Comparison of ENCODE assay signal across 8 cellular contexts in the genomic region with DNA sequence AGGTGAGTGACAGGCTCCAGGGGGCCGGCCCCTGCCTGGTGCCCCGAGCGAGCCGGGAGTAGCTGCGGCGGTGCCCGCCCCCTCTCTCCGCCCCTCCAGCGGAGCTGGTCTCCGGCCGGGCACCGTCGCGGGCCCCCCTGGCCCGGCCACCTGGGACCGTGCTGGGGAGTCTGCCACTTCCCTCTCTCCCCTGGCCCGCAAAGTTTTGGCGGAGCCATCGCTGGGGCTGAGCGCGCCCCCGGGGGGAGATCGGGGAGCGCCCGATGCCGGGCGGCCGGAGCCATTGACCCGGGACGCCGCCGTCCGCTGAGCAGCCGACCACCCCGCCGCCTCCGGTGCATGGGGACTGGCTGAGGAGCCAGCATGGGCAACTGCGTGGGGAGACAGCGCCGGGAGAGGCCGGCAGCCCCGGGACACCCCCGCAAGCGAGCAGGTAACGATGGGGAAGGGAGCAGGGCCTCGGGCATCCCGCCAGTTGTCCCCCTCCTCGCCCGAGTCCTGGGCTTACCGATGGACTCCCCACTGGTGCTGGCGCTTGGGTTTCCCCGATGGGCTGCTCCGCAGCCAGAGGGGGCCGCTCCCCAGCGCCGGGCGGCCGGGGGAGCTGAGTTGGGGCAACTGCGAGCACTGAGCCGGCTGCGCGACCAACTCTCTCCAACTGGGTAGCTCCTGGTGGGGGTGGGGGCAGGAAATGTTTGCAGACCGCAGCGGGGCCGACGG. TPM values are rescaled to one million over a fixed set of nuclear protein-coding genes. Genes with fewer than 3 reads are reported as not detected.
DNase-seq lines count a peak whose midpoint lies in the region; ATAC-seq, FAIRE-seq and TF ChIP-seq lines count a peak whose summit lies in the region.

Gene UBTD1, plus strand, starts transcription at position 84 of the 720 bp plus-strand sequence. Its CDS starts 280 bp downstream, at position 364.

- no peak for TF ChIP-seq RAD21 in A549 (conservative IDR thresholded peaks at IDR 0.05 in 1 of 2, IDR thresholded peaks at IDR 0.05 in 1 of 2)

- H3K27ac ChIP-seq in A549 (peak within 1 kb of the TSS; percentile 85 to 96), muscle layer of colon (ENCODE audit: low read depth, low read length) (peak within 1 kb of the TSS; percentile 83), stomach (peak within 1 kb of the TSS; percentile 90 to 95 (median 95))

- no peak for FAIRE-seq in A549 (lab: Jason Lieb, UNC)

- intact Hi-C loops in stomach (cut with DNase I; ENCODE audit: low total_unique reads), result no loop called here

- WGBS in A549 (ENCODE audit: missing lambda C conversion rate), result 2% methylated on average over 13 of the region's 66 CpGs
- 0 to 1% (median 0%) methylated on average over 17 to 66 of the region's 66 CpGs for WGBS in stomach, 5 donors

- peak within 1 kb of the TSS; percentile 97 for H3K4me2 ChIP-seq in A549

- H3K9me3 ChIP-seq in A549 (no peaks in the 10 kb centered on the region), muscle layer of colon (ENCODE audit: low read length) (no peaks in the 10 kb centered on the region), stomach (no peaks in the 10 kb centered on the region)

- TF ChIP-seq EP300 in A549 (IDR thresholded peaks at IDR 0.05) (no peak), stomach (IDR thresholded peaks at IDR 0.05) (no peak)

- DNase-seq in A549 (ENCODE audit: low read depth in 1 of 2, low spot score in 1 of 2) (peak; percentile 13 to 27), LNCaP clone FGC (ENCODE audit: low read depth) (no peak), activated T-cell treated with anti-CD3 and anti-CD28 coated beads for 1 hour (ENCODE audit: low read depth) (peak; percentile 15), erythroblast (lab: John Stamatoyannopoulos, UW) (peak; percentile 47 to 52), stomach (peak; percentile 39)

- POLR2A ChIA-PET in A549 (lab: Yijun Ruan, JAX), result interaction anchor here (0.6 to 1.6 kb wide), 7 partner anchors 13 to 238 kb away, joined by 3 to 5 read pairs (median 4); partner anchors contain the start of genes AVPI1 and ZFYVE27

- peaks cover 3% of the 10 kb centered on the region for H3K36me3 ChIP-seq in muscle layer of colon (ENCODE audit: insufficient read depth, low read length)
- H3K36me3 ChIP-seq in stomach, result no peaks in the 10 kb centered on the region

- TF ChIP-seq CTCF in A549 (IDR thresholded peaks at IDR 0.05) (no peak), LNCaP clone FGC (IDR thresholded peaks at IDR 0.05; ENCODE audit: control insufficient read depth, extremely low read depth, insufficient read depth) (no peak), stomach (IDR thresholded peaks at IDR 0.05) (no peak)

- peak within 1 kb of the TSS; percentile 77 for H3K9ac ChIP-seq in muscle layer of colon (ENCODE audit: low read length)

- H3K27me3 ChIP-seq in muscle layer of colon (ENCODE audit: control insufficient read depth in 1 of 2, insufficient read depth in 2 of 2, low read length in 2 of 2) (no peaks in the 10 kb centered on the region), stomach (no peaks in the 10 kb centered on the region)

- CTCF ChIA-PET in A549 (lab: Yijun Ruan, JAX), result interaction anchor here (0.7 to 4.7 kb wide), 14 partner anchors 9 to 233 kb away, joined by 3 to 38 read pairs (median 4); no protein-coding TSS in a partner anchor

- TF ChIP-seq POLR2A in A549 (IDR thresholded peaks at IDR 0.05; ENCODE audit: low read length) (peak; percentile 36), erythroblast (IDR thresholded peaks at IDR 0.05; ENCODE audit: low read length) (no peak), stomach (IDR thresholded peaks at IDR 0.05) (no peak)

- ATAC-seq in A549 (peak; percentile 92 to 95), GM19463 (IDR thresholded peaks at IDR 0.05; ENCODE audit: unreplicated experiment) (peak; percentile 2), HG02678 (IDR thresholded peaks at IDR 0.05; ENCODE audit: unreplicated experiment) (no peak)

- H3K4me3 ChIP-seq in A549 (peak within 1 kb of the TSS; percentile 74), LNCaP clone FGC (ENCODE audit: low read depth, low read length) (peak within 1 kb of the TSS; percentile 100), muscle layer of colon (ENCODE audit: low read depth in 1 of 2, low read length in 2 of 2) (peak within 1 kb of the TSS; percentile 90 to 99), stomach (peak within 1 kb of the TSS; percentile 76 to 97 (median 94))

- peaks cover 23% of the 10 kb centered on the region; the same call in 2 of the 3 replicates for H3K4me1 ChIP-seq in A549
- peaks cover 31% of the 10 kb centered on the region for H3K4me1 ChIP-seq in muscle layer of colon (ENCODE audit: insufficient read depth, low read length)
- H3K4me1 ChIP-seq in stomach, result peaks cover 19 to 57% (median 35%) of the 10 kb centered on the region in 4 donors

TF ChIP-seq in A549, 52 proteins besides CTCF, POLR2A, EP300 and RAD21:
- TF ChIP-seq, protein P1, sequence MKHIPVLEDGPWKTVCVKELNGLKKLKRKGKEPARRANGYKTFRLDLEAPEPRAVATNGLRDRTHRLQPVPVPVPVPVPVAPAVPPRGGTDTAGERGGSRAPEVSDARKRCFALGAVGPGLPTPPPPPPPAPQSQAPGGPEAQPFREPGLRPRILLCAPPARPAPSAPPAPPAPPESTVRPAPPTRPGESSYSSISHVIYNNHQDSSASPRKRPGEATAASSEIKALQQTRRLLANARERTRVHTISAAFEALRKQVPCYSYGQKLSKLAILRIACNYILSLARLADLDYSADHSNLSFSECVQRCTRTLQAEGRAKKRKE (CRISPR knock-in tag; IDR thresholded peaks at IDR 0.05; ENCODE audit: low read depth), result no peak
- TF ChIP-seq USF2 (IDR thresholded peaks at IDR 0.05), result no peak
- TF ChIP-seq JUNB (IDR thresholded peaks at IDR 0.05), result no peak
- peak; percentile 86 for TF ChIP-seq PBX3 (IDR thresholded peaks at IDR 0.05)
- TF ChIP-seq FOSB (CRISPR knock-in tag; IDR thresholded peaks at IDR 0.05), result no peak
- peak; percentile 33 for TF ChIP-seq PHF8 (IDR thresholded peaks at IDR 0.05; ENCODE audit: borderline replicate concordance, low read depth)
- TF ChIP-seq MAFK (IDR thresholded peaks at IDR 0.05; ENCODE audit: partially characterized antibody), result no peak
- no peak for TF ChIP-seq SMC3 (IDR thresholded peaks at IDR 0.05)

RNA-seq across cellular contexts. Expression of gene UBTD1, which starts in this region (rescaled TPM):
- polyA plus RNA-seq in A549 (2011; rRNA removed), result 4.8 and 5.9 TPM in 2 replicates
- 16.8 and 21.8 TPM in 2 replicates for polyA plus RNA-seq in A549 (2012; cell fraction: cytosol; rRNA removed)
- 14.3 and 19.8 TPM in 2 replicates for polyA plus RNA-seq in A549 (2012; cell fraction: nucleus; rRNA removed)
- polyA plus RNA-seq in A549 (2017; fragmentation: RNase III; extraction: RNeasy Plus Mini Kit Qiagen cat#74134 plus additional on column Dnase treatment), result 9.1 to 11.6 TPM (median 10.4 TPM) in 3 replicates
- 1.7 and 4.1 TPM in 2 replicates for polyA minus RNA-seq in A549 (2011; rRNA and poly(A)+ RNA removed)
- total RNA-seq in stomach, result 10 to 100 TPM in 1 of 5 donors, 1 to 10 TPM in 4; 1.3 to 22.9 (median 3.1) TPM
- polyA plus RNA-seq in stomach, result 10 to 100 TPM in 2 of 3 donors, 1 to 10 TPM in 1; 9.3 to 14.8 (median 10.5) TPM
